In genomic region chr11:45303316-45303715, GRCh38 we compare ENCODE assay signal across 4 cellular contexts. TPM values are rescaled to one million over a fixed set of nuclear protein-coding genes. Genes with fewer than 3 reads are reported as not detected.
"Had no signal": no experiment of that assay in that cellular context is flagged by ENCODE, and none has a peak within 500 bp of the region (broad histone marks: within the 10 kb centered on the region; RNA-seq: fewer than 3 reads in every experiment).

No MANE protein-coding gene starts in this region.

- H3K27ac Mint-ChIP-seq: GM23338, H9 had no signal

- H3K9me3 Mint-ChIP-seq: GM23338, H9 had no signal

- DNase-seq: H9, HCEC 1CT, IMR-90 had no signal

- H3K4me3 ChIP-seq: GM23338 had no signal

- H3K4me3 Mint-ChIP-seq: GM23338, H9 had no signal

- ATAC-seq: GM23338 had no signal

RNA-seq across cellular contexts. Expression of gene SYT13, which starts 17.2 kb away (rescaled TPM):
- total RNA-seq: IMR-90 had no signal
